ENCODE assay signal across 15 cellular contexts in genomic region chr1:38502772-38503171, GRCh38.
DNase-seq lines count a peak whose midpoint lies in the region; ATAC-seq, FAIRE-seq and TF ChIP-seq lines count a peak whose summit lies in the region.
"Had no signal": no experiment of that assay in that cellular context is flagged by ENCODE, and none has a peak within 500 bp of the region (broad histone marks: within the 10 kb centered on the region; RNA-seq: fewer than 3 reads in every experiment).

No MANE protein-coding gene starts in this region.

- TF ChIP-seq POLR2A in H54 (IDR thresholded peaks at IDR 0.05; ENCODE audit: low read depth, low read length): no peak

- no peak overlapping the region for H3K4me3 ChIP-seq in SJCRH30
- H3K4me3 ChIP-seq: hepatocyte had no signal

- ATAC-seq in HG03457 (IDR thresholded peaks at IDR 0.05; ENCODE audit: unreplicated experiment): no peak
- ATAC-seq: stimulated activated naive CD8-positive, alpha-beta T cell treated with anti-CD3 and anti-CD28 coated beads, Interleukin-15, amount 100 ng/mL, for 72 hours had no signal

- peaks cover 13% of the 10 kb centered on the region for H3K4me1 ChIP-seq in SJCRH30

- intact Hi-C loops in posterior cingulate gyrus (cut with DNase I): no loop called here

- no peaks in the 10 kb centered on the region for H3K36me3 ChIP-seq in SJCRH30

- H3K9me3 ChIP-seq in SJCRH30 (replicated peaks): no peaks in the 10 kb centered on the region

- no peaks in the 10 kb centered on the region for H3K27me3 ChIP-seq in SJCRH30

- no peak overlapping the region for H3K27ac ChIP-seq in SJCRH30
- H3K27ac ChIP-seq: hepatocyte, HL-60 had no signal

- FAIRE-seq in H54 (lab: Jason Lieb, UNC): no peak
- FAIRE-seq: G401.6 had no signal

- peak; percentile 26 to 54 for DNase-seq in AML-193 (lab: John Stamatoyannopoulos, UW)
- DNase-seq in SJCRH30: peak; percentile 54 to 66
- peak; percentile 79 for DNase-seq in iPS-NIHi7 (ENCODE audit: extremely low spot score)
- DNase-seq in H54 (ENCODE audit: insufficient read length, low spot score): no peak
- no peak for DNase-seq in DMS79 treated with DMSO at 0.1 percent for 48 hours (lab: John Stamatoyannopoulos, UW)
- DNase-seq in posterior cingulate gyrus: no peak
- DNase-seq: mammary epithelial cell; NCI-H345; stimulated activated CD4-positive, alpha-beta T cell treated with anti-CD3 and anti-CD28 coated beads, Interleukin-2, amount 100 ng/mL, for 24 hours; stimulated activated naive CD8-positive, alpha-beta T cell treated with anti-CD3 and anti-CD28 coated beads, Interleukin-15, amount 100 ng/mL, for 72 hours had no signal

- TF ChIP-seq CTCF in GM12873 (IDR thresholded peaks at IDR 0.05; ENCODE audit: insufficient read depth, low read depth, low read length, missing control alignments): peak; percentile 51

Comparison
In these comparisons a context has a peak if more than half of its experiments do, and no peak if none do; other contexts are left out.
1. DNase-seq: peak in AML-193 (2 of 2), SJCRH30 (2 of 2) and iPS-NIHi7 (single experiment); none in H54 (single experiment), DMS79 treated with DMSO at 0.1 percent for 48 hours (single experiment) and posterior cingulate gyrus (0 of 10).